22 cellular contexts compared by ENCODE assay signal in genomic region chr1:84497631-84498278, GRCh38. TPM values are rescaled to one million over a fixed set of nuclear protein-coding genes. Genes with fewer than 3 reads are reported as not detected.
DNase-seq lines count a peak whose midpoint lies in the region; ATAC-seq, FAIRE-seq and TF ChIP-seq lines count a peak whose summit lies in the region.
"Had no signal": no experiment of that assay in that cellular context is flagged by ENCODE, and none has a peak within 500 bp of the region (broad histone marks: within the 10 kb centered on the region; RNA-seq: fewer than 3 reads in every experiment).

No MANE protein-coding gene starts in this region.

- H3K9me3 ChIP-seq in K562 (replicated peaks; ENCODE audit: control insufficient read depth, insufficient read depth, low read depth, low read length) (no peaks in the 10 kb centered on the region), smooth muscle cell (replicated peaks; ENCODE audit: low read depth) (no peaks in the 10 kb centered on the region), GM23248 (ENCODE audit: low read depth) (no peaks in the 10 kb centered on the region)

- TSS peak; percentile 15 for BruUV-seq in K562 (replicated peaks; lab: Mats Ljungman, UMichigan)

- CTCF ChIA-PET in K562 (lab: Yijun Ruan, JAX; ENCODE audit: low intra/inter-chr PET ratio): no interaction called here

- H3K4me2 ChIP-seq in K562 (ENCODE audit: insufficient read depth, low read length): no peak overlapping the region
- H3K4me2 ChIP-seq in smooth muscle cell: no peak overlapping the region
- H3K4me2 ChIP-seq in GM23248 (ENCODE audit: unreplicated experiment): no peak overlapping the region

- TF ChIP-seq CTCF in K562 (IDR thresholded peaks at IDR 0.05 in 2 of 3, conservative IDR thresholded peaks at IDR 0.05 in 1 of 3; ENCODE audit: insufficient read depth in 2 of 3, low read depth in 1 of 3, low read length in 3 of 3): no peak
- no peak for TF ChIP-seq CTCF in smooth muscle cell (IDR thresholded peaks at IDR 0.05; ENCODE audit: borderline replicate concordance, insufficient read depth, poor library complexity, severe bottlenecking)

- intact Hi-C loops in K562 (cut with micrococcal nuclease): no loop called here

- H3K27me3 ChIP-seq in K562 (ENCODE audit: control insufficient read depth in 2 of 2, insufficient read depth in 2 of 2, low read length in 2 of 2): no peaks in the 10 kb centered on the region
- no peaks in the 10 kb centered on the region for H3K27me3 ChIP-seq in smooth muscle cell (ENCODE audit: low read depth)
- no peaks in the 10 kb centered on the region for H3K27me3 ChIP-seq in GM23248 (replicated peaks; ENCODE audit: insufficient read depth)
- no peaks in the 10 kb centered on the region for H3K27me3 ChIP-seq in H7 (ENCODE audit: control insufficient read depth, insufficient read depth, low read length)

- TF ChIP-seq EP300 in K562 (IDR thresholded peaks at IDR 0.05; ENCODE audit: low read length): no peak

- no peak for DNase-seq in activated T-cell treated with anti-CD3 and anti-CD28 coated beads, Interleukin-2, amount 50 U/mL, for 72 hours
- no peak for DNase-seq in activated T-cell treated with anti-CD3 and anti-CD28 coated beads, Interleukin-2, amount 50 U/mL, for 1 hour
- peak; percentile 45 for DNase-seq in Jurkat, Clone E6-1 (ENCODE audit: low read depth, low spot score)
- DNase-seq in K562 (ENCODE audit: extremely low read depth in 1 of 4, low spot score in 3 of 4) (no peak), smooth muscle cell (lab: John Stamatoyannopoulos, UW; ENCODE audit: unreplicated experiment) (no peak), GM23248 (no peak), H7 (no peak), NCI-H146 treated with DMSO at 0.1 percent for 48 hours (lab: John Stamatoyannopoulos, UW; ENCODE audit: unreplicated experiment) (no peak)
- DNase-seq: amniotic stem cell; CD4-positive, CD25-positive, alpha-beta regulatory T cell; DMS53; endodermal cell; GF-D8; kidney; MM.1S; NCI-H146; NCI-H2171 treated with DMSO at 0.1 percent for 48 hours; NCI-H524 treated with DMSO at 0.1 percent for 48 hours; stimulated activated CD4-positive, alpha-beta T cell treated with anti-CD3 and anti-CD28 coated beads, Interleukin-12 subunit alpha, Interleukin-12 subunit beta, amount 100 ng/mL, for 4 hours had no signal

- no peak for ATAC-seq in activated T-cell treated with anti-CD3 and anti-CD28 coated beads, Interleukin-2, amount 50 U/mL, for 72 hours (replicated peaks in 1 of 2)
- ATAC-seq in K562: 0 out of 3 replicates have a peak, but pooled peaks have one; percentile 16

- no peak overlapping the region for H3K9ac ChIP-seq in K562 (ENCODE audit: insufficient read depth in 1 of 2, low read depth in 2 of 2, low read length in 2 of 2)
- H3K9ac ChIP-seq in smooth muscle cell (ENCODE audit: low read depth): no peak overlapping the region
- no peak overlapping the region for H3K9ac ChIP-seq in GM23248

- no peaks in the 10 kb centered on the region for H3K9me3 Mint-ChIP-seq in activated T-cell treated with anti-CD3 and anti-CD28 coated beads, Interleukin-2, amount 50 U/mL, for 72 hours
- H3K9me3 Mint-ChIP-seq: CD4-positive, CD25-positive, alpha-beta regulatory T cell; endodermal cell had no signal

- peaks cover 32% of the 10 kb centered on the region for H3K4me1 Mint-ChIP-seq in activated T-cell treated with anti-CD3 and anti-CD28 coated beads, Interleukin-2, amount 50 U/mL, for 72 hours (ENCODE audit: low read depth)
- H3K4me1 Mint-ChIP-seq: endodermal cell had no signal

- peak overlapping the region; percentile 23 for H3K27ac Mint-ChIP-seq in activated T-cell treated with anti-CD3 and anti-CD28 coated beads, Interleukin-2, amount 50 U/mL, for 72 hours
- H3K27ac Mint-ChIP-seq: endodermal cell had no signal

- WGBS in K562 (ENCODE audit: insufficient coverage, low coverage, missing lambda C conversion rate): 57% methylated on average over 2 of the region's 2 CpGs
- 72% methylated on average over 2 of the region's 2 CpGs for WGBS in smooth muscle cell (ENCODE audit: low lambda C conversion rate)
- WGBS in GM23248 (ENCODE audit: low coverage in 1 of 2, low lambda C conversion rate in 2 of 2, missing lambda C conversion rate in 2 of 2), 2 experiments: 43 to 50% methylated on average over 2 of the region's 2 CpGs

- H4K20me1 ChIP-seq in K562 (replicated peaks; ENCODE audit: control insufficient read depth, insufficient read depth, low read length) (no peaks in the 10 kb centered on the region), smooth muscle cell (ENCODE audit: low read depth) (peaks cover 58% of the 10 kb centered on the region), GM23248 (ENCODE audit: insufficient read depth) (peaks cover 12% of the 10 kb centered on the region)

- H2AFZ ChIP-seq in K562 (ENCODE audit: low read depth, low read length) (no peak overlapping the region), smooth muscle cell (ENCODE audit: low read depth) (no peak overlapping the region), GM23248 (no peak overlapping the region)

- H3K36me3 ChIP-seq in K562 (ENCODE audit: control insufficient read depth, insufficient read depth, low read length) (peaks cover 98% of the 10 kb centered on the region), smooth muscle cell (ENCODE audit: low read depth) (peaks cover 23% of the 10 kb centered on the region), GM23248 (ENCODE audit: low read depth) (peaks cover 66% of the 10 kb centered on the region), H7 (replicated peaks; ENCODE audit: control insufficient read depth, insufficient read depth, low read length) (peaks cover 8% of the 10 kb centered on the region)

- no peaks in the 10 kb centered on the region for H3K9me1 ChIP-seq in K562 (ENCODE audit: control insufficient read depth, insufficient read depth, low read length)

- no peak overlapping the region for H3K4me3 ChIP-seq in Jurkat, Clone E6-1 (ENCODE audit: low read length)
- H3K4me3 ChIP-seq in K562 (no peak overlapping the region), smooth muscle cell (no peak overlapping the region), GM23248 (no peak overlapping the region), H7 (ENCODE audit: insufficient read depth, low read depth, low read length) (no peak overlapping the region)
- H3K4me3 ChIP-seq: coronary artery had no signal

- no peaks in the 10 kb centered on the region for H3K4me1 ChIP-seq in K562 (replicated peaks in 1 of 2; ENCODE audit: control insufficient read depth in 2 of 2, insufficient read depth in 2 of 2, low read length in 2 of 2)
- H3K4me1 ChIP-seq in smooth muscle cell (ENCODE audit: low read depth): no peaks in the 10 kb centered on the region
- H3K4me1 ChIP-seq in GM23248 (ENCODE audit: insufficient read depth): peaks cover 11% of the 10 kb centered on the region

- no peak overlapping the region for H3K4me3 Mint-ChIP-seq in activated T-cell treated with anti-CD3 and anti-CD28 coated beads, Interleukin-2, amount 50 U/mL, for 72 hours
- H3K4me3 Mint-ChIP-seq: CD4-positive, CD25-positive, alpha-beta regulatory T cell; endodermal cell had no signal

- no peaks in the 10 kb centered on the region for H3K27me3 Mint-ChIP-seq in activated T-cell treated with anti-CD3 and anti-CD28 coated beads, Interleukin-2, amount 50 U/mL, for 72 hours (ENCODE audit: low read depth)
- H3K27me3 Mint-ChIP-seq: CD4-positive, CD25-positive, alpha-beta regulatory T cell had no signal

- no peak for FAIRE-seq in K562 (lab: Jason Lieb, UNC)
- FAIRE-seq: bronchial epithelial cell, kidney, urothelium cell line had no signal

- H3F3A ChIP-seq in smooth muscle cell (ENCODE audit: low read depth) (peaks cover 41% of the 10 kb centered on the region), GM23248 (ENCODE audit: insufficient read depth) (peaks cover 57% of the 10 kb centered on the region)

- no peak for TF ChIP-seq RAD21 in K562 (CRISPR knock-in tag; conservative IDR thresholded peaks at IDR 0.05 in 1 of 2, IDR thresholded peaks at IDR 0.05 in 1 of 2)

- H3K36me3 Mint-ChIP-seq in activated T-cell treated with anti-CD3 and anti-CD28 coated beads, Interleukin-2, amount 50 U/mL, for 72 hours (ENCODE audit: insufficient read depth in 2 of 2): peaks cover 2 to 32% of the 10 kb centered on the region in 2 donors

- H3K9me2 ChIP-seq in GM23248 (ENCODE audit: insufficient read depth): no peaks in the 10 kb centered on the region

- TF ChIP-seq POLR2A in K562 (conservative IDR thresholded peaks at IDR 0.05): 0 out of 2 replicates have a peak, but pooled peaks have one; percentile 11

- no peak overlapping the region for H3K27ac ChIP-seq in K562 (ENCODE audit: extremely low read depth, low read depth, low read length)
- H3K27ac ChIP-seq in smooth muscle cell (ENCODE audit: low read depth): peak overlapping the region; percentile 33
- H3K27ac ChIP-seq in GM23248: no peak overlapping the region
- H3K27ac ChIP-seq: coronary artery had no signal

- peaks cover 39% of the 10 kb centered on the region for H3K79me2 ChIP-seq in K562 (ENCODE audit: control insufficient read depth, insufficient read depth, low read length)
- H3K79me2 ChIP-seq in smooth muscle cell (ENCODE audit: low read depth): peaks cover 42% of the 10 kb centered on the region
- peaks cover 68% of the 10 kb centered on the region for H3K79me2 ChIP-seq in GM23248 (ENCODE audit: insufficient read depth)

- POLR2A ChIA-PET in K562 (lab: Yijun Ruan, JAX): interaction anchor here (0.8 to 0.9 kb wide), 2 partner anchors 8 to 16 kb away, joined by 6 read pairs; partner anchors contain the start of genes GNG5 and SPATA1

- in situ Hi-C loops in K562 (cut with MboI) (no loop called here), GM23248 (cut with MboI) (loop anchor here (25.0 kb wide), 1 partner anchor 440 kb away; no protein-coding TSS in a partner anchor)

RNA-seq across cellular contexts. Expression of gene SPATA1, which starts 8.4 kb away (rescaled TPM):
- total RNA-seq in activated T-cell treated with anti-CD3 and anti-CD28 coated beads, Interleukin-2, amount 50 U/mL, for 72 hours: 1 to 10 TPM; 2.3 to 2.9 TPM
- 4.1 TPM for polyA plus RNA-seq in Jurkat, Clone E6-1 (2012; ENCODE audit: insufficient read depth, insufficient read length)
- total RNA-seq in K562 (2011; cell fraction: chromatin; rRNA removed; ENCODE audit: low replicate concordance): 5.5 and 7.1 TPM in 2 replicates
- total RNA-seq in K562 (2011; cell fraction: nucleolus; rRNA removed): 5.7 and 6.8 TPM in 2 replicates
- 11.4 and 15.3 TPM in 2 replicates for total RNA-seq in K562 (2011; cell fraction: nucleoplasm; rRNA removed)
- total RNA-seq in K562 (2014; rRNA removed) (0.86 TPM in 1 of 2 replicates, not detected in the other), K562 (2014; rRNA removed; fragmentation: Illumina TruSeq; extraction: Trizol) (1.5 and 1.7 TPM in 2 replicates), K562 (2015; rRNA removed; fragmentation: Illumina TruSeq; extraction: Trizol) (1.6 and 1.8 TPM in 2 replicates), K562 (2021) (2.2 and 2.3 TPM in 2 replicates), smooth muscle cell (0.27 and 2.3 TPM in 2 replicates)
- polyA plus RNA-seq in K562 (2011; rRNA removed) (1.4 and 2.9 TPM in 2 replicates), K562 (2014; fragmentation: Illumina TruSeq; extraction: Trizol) (0.79 TPM in 1 of 2 replicates, not detected in the other), K562 (2014; fragmentation: Nextera tagmentation; extraction: Ambion mirVana) (1 to 10 TPM; 1.1 TPM), K562 (2014; rRNA removed) (0.40 and 1.8 TPM in 2 replicates), smooth muscle cell (0.94 TPM in 1 of 2 replicates, not detected in the other), GM23248 (2016; fragmentation: Nextera tagmentation; extraction: Ambion mirVana) (0.68 and 1.0 TPM in 2 replicates)
- 0.49 and 0.87 TPM in 2 replicates for polyA plus RNA-seq in K562 (2011; cell fraction: cytosol; rRNA removed)
- 2.5 and 3.7 TPM in 2 replicates for polyA plus RNA-seq in K562 (2011; cell fraction: nucleus; rRNA removed)
- polyA plus RNA-seq in K562 (2012): 2.7 and 5.1 TPM in 2 replicates
- polyA minus RNA-seq in K562 (2011; rRNA and poly(A)+ RNA removed): 1.2 and 3.6 TPM in 2 replicates
- polyA minus RNA-seq in K562 (2011; cell fraction: cytosol; rRNA and poly(A)+ RNA removed): not detected in 2 replicates
- 5.3 and 6.2 TPM in 2 replicates for polyA minus RNA-seq in K562 (2011; cell fraction: nucleus; rRNA and poly(A)+ RNA removed)
- not detected in 2 replicates for total RNA-seq in GM23248 (2014; rRNA removed; shearing (Covaris generic))
- total RNA-seq in H7 (2014; rRNA removed; shearing (Covaris generic)): 1.8 and 3.2 TPM in 2 replicates

RNA-seq across cellular contexts. Expression of gene GNG5, which starts 8.6 kb away (rescaled TPM):
- total RNA-seq in activated T-cell treated with anti-CD3 and anti-CD28 coated beads, Interleukin-2, amount 50 U/mL, for 72 hours: 100 to 1,000 TPM in 1 of 2 donors, 10 to 100 TPM in 1; 88.5 to 101 TPM
- 257 TPM for polyA plus RNA-seq in Jurkat, Clone E6-1 (2012; ENCODE audit: insufficient read depth, insufficient read length)
- total RNA-seq in K562 (2011; cell fraction: chromatin; rRNA removed; ENCODE audit: low replicate concordance): 3.8 and 8.6 TPM in 2 replicates
- total RNA-seq in K562 (2011; cell fraction: nucleolus; rRNA removed): 9.6 and 10.0 TPM in 2 replicates
- 15.7 and 18.9 TPM in 2 replicates for total RNA-seq in K562 (2011; cell fraction: nucleoplasm; rRNA removed)
- total RNA-seq in K562 (2014; rRNA removed) (61.9 and 71.1 TPM in 2 replicates), K562 (2014; rRNA removed; fragmentation: Illumina TruSeq; extraction: Trizol) (114 and 116 TPM in 2 replicates), K562 (2015; rRNA removed; fragmentation: Illumina TruSeq; extraction: Trizol) (150 and 155 TPM in 2 replicates), K562 (2021) (169 and 179 TPM in 2 replicates), smooth muscle cell (257 and 342 TPM in 2 replicates)
- polyA plus RNA-seq in K562 (2011; rRNA removed) (87.2 and 113 TPM in 2 replicates), K562 (2014; fragmentation: Illumina TruSeq; extraction: Trizol) (243 and 281 TPM in 2 replicates), K562 (2014; fragmentation: Nextera tagmentation; extraction: Ambion mirVana) (100 to 1,000 TPM; 242 to 243 TPM), K562 (2014; rRNA removed) (138 and 179 TPM in 2 replicates), smooth muscle cell (722 and 772 TPM in 2 replicates), GM23248 (2016; fragmentation: Nextera tagmentation; extraction: Ambion mirVana) (400 and 422 TPM in 2 replicates)
- polyA plus RNA-seq in K562 (2011; cell fraction: cytosol; rRNA removed): 92.3 and 135 TPM in 2 replicates
- 80.5 and 81.5 TPM in 2 replicates for polyA plus RNA-seq in K562 (2011; cell fraction: nucleus; rRNA removed)
- 266 and 318 TPM in 2 replicates for polyA plus RNA-seq in K562 (2012)
- 35.9 and 39.3 TPM in 2 replicates for polyA minus RNA-seq in K562 (2011; rRNA and poly(A)+ RNA removed)
- polyA minus RNA-seq in K562 (2011; cell fraction: cytosol; rRNA and poly(A)+ RNA removed): 62.1 and 63.1 TPM in 2 replicates
- polyA minus RNA-seq in K562 (2011; cell fraction: nucleus; rRNA and poly(A)+ RNA removed): 10.8 and 21.3 TPM in 2 replicates
- total RNA-seq in GM23248 (2014; rRNA removed; shearing (Covaris generic)): 34.7 and 38.9 TPM in 2 replicates
- 68.5 and 71.2 TPM in 2 replicates for total RNA-seq in H7 (2014; rRNA removed; shearing (Covaris generic))

RNA-seq across cellular contexts. Expression of gene RPF1, which starts 18.7 kb away (rescaled TPM):
- 10 to 100 TPM; 56.7 to 68.2 TPM for total RNA-seq in activated T-cell treated with anti-CD3 and anti-CD28 coated beads, Interleukin-2, amount 50 U/mL, for 72 hours
- polyA plus RNA-seq in Jurkat, Clone E6-1 (2012; ENCODE audit: insufficient read depth, insufficient read length): 97.5 TPM
- total RNA-seq in K562 (2011; cell fraction: chromatin; rRNA removed; ENCODE audit: low replicate concordance): 12.0 and 17.8 TPM in 2 replicates
- 9.7 and 10.0 TPM in 2 replicates for total RNA-seq in K562 (2011; cell fraction: nucleolus; rRNA removed)
- total RNA-seq in K562 (2011; cell fraction: nucleoplasm; rRNA removed): 12.6 and 12.7 TPM in 2 replicates
- total RNA-seq in K562 (2014; rRNA removed) (101 and 113 TPM in 2 replicates), K562 (2014; rRNA removed; fragmentation: Illumina TruSeq; extraction: Trizol) (90.2 and 101 TPM in 2 replicates), K562 (2015; rRNA removed; fragmentation: Illumina TruSeq; extraction: Trizol) (91.9 and 99.8 TPM in 2 replicates), K562 (2021) (52.4 and 54.8 TPM in 2 replicates), smooth muscle cell (71.4 and 78.9 TPM in 2 replicates)
- polyA plus RNA-seq in K562 (2011; rRNA removed) (64.8 and 88.8 TPM in 2 replicates), K562 (2014; fragmentation: Illumina TruSeq; extraction: Trizol) (123 and 156 TPM in 2 replicates), K562 (2014; fragmentation: Nextera tagmentation; extraction: Ambion mirVana) (10 to 100 TPM; 68.0 to 84.7 TPM), K562 (2014; rRNA removed) (126 TPM in 2 replicates), smooth muscle cell (32.4 and 33.2 TPM in 2 replicates), GM23248 (2016; fragmentation: Nextera tagmentation; extraction: Ambion mirVana) (29.6 and 32.6 TPM in 2 replicates)
- 16.7 and 30.1 TPM in 2 replicates for polyA plus RNA-seq in K562 (2011; cell fraction: cytosol; rRNA removed)
- 10.0 and 18.1 TPM in 2 replicates for polyA plus RNA-seq in K562 (2011; cell fraction: nucleus; rRNA removed)
- polyA plus RNA-seq in K562 (2012): 57.5 and 64.2 TPM in 2 replicates
- polyA minus RNA-seq in K562 (2011; rRNA and poly(A)+ RNA removed): 27.9 and 28.8 TPM in 2 replicates
- 7.4 and 14.7 TPM in 2 replicates for polyA minus RNA-seq in K562 (2011; cell fraction: cytosol; rRNA and poly(A)+ RNA removed)
- 7.5 and 17.2 TPM in 2 replicates for polyA minus RNA-seq in K562 (2011; cell fraction: nucleus; rRNA and poly(A)+ RNA removed)
- total RNA-seq in GM23248 (2014; rRNA removed; shearing (Covaris generic)): 18.8 and 33.0 TPM in 2 replicates
- 82.5 and 93.8 TPM in 2 replicates for total RNA-seq in H7 (2014; rRNA removed; shearing (Covaris generic))
